In the genomic region with DNA sequence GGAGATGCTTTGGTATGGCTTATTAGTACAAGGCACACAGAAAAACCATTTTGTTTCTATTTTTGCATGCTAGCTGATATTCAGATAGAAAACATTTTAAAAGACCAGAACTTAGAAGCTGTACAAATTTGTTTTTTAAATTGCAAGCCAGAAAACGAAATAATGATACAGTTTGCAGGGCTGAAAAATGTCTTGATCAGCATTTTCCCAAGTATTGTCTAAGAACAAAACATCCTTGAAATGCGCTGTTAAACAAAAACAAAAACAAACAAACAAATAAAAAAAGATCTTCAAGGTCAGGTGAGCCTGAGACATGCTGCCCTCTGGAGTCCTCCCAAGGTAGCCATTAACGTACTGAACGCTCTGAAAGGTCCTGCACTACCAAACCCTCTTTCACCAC, we compare ENCODE assay signal across 30 cellular contexts.
"Had no signal": no experiment of that assay in that cellular context is flagged by ENCODE, and none has a peak within 500 bp of the region (broad histone marks: within the 10 kb centered on the region; RNA-seq: fewer than 3 reads in every experiment).

No MANE protein-coding gene starts in this region.

- H3K9me3 ChIP-seq: ascending aorta, breast epithelium, colonic mucosa had no signal

- H3K4me1 ChIP-seq: ascending aorta, breast epithelium, colonic mucosa had no signal

- H3K27ac Mint-ChIP-seq: activated B cell treated with CpG ODN at 0.5 μM for 24 hours; activated CD4-positive, alpha-beta memory T cell treated with anti-CD3 and anti-CD28 coated beads, Interleukin-2, amount 10 ng/mL, durations not matched to agents 7 days and 5 days; activated CD4-positive, alpha-beta T cell treated with anti-CD3 and anti-CD28 coated beads, Interleukin-2, amount 10 ng/mL, durations not matched to agents 7 days and 5 days; activated naive CD4-positive, alpha-beta T cell treated with anti-CD3 and anti-CD28 coated beads, Interleukin-2, amount 10 ng/mL, durations not matched to agents 7 days and 5 days; activated naive CD4-positive, alpha-beta T cell treated with anti-CD3 and anti-CD28 coated beads, Interleukin-2, amount 50 U/mL, for 72 hours; activated naive CD8-positive, alpha-beta T cell treated with anti-CD3 and anti-CD28 coated beads, Interleukin-2, amount 10 ng/mL, durations not matched to agents 7 days and 5 days; activated T-cell treated with anti-CD3 and anti-CD28 coated beads, Interleukin-2, amount 50 U/mL, for 24 hours; activated T-cell treated with anti-CD3 and anti-CD28 coated beads, Interleukin-2, amount 50 U/mL, for 72 hours; brain; T-helper 17 cell; T-helper 2 cell treated with Interferon-gamma antibody and Interleukin-4, amounts not matched to agents 5 μg/mL and 100 μg/mL, for 36 hours had no signal

- H3K27me3 Mint-ChIP-seq: activated CD4-positive, alpha-beta memory T cell treated with anti-CD3 and anti-CD28 coated beads, Interleukin-2, amount 10 ng/mL, durations not matched to agents 7 days and 5 days; activated CD4-positive, alpha-beta T cell treated with anti-CD3 and anti-CD28 coated beads, Interleukin-2, amount 10 ng/mL, durations not matched to agents 7 days and 5 days; activated T-cell treated with anti-CD3 and anti-CD28 coated beads, Interleukin-2, amount 50 U/mL, for 24 hours had no signal

- ATAC-seq: activated CD4-positive, CD25-positive, alpha-beta regulatory T cell treated with anti-CD3 and anti-CD28 coated beads, Interleukin-2, amount 50 U/mL, for 24 hours; activated naive CD4-positive, alpha-beta T cell treated with anti-CD3 and anti-CD28 coated beads, Interleukin-2, amount 50 U/mL, for 72 hours; activated T-cell treated with anti-CD3 and anti-CD28 coated beads, Interleukin-2, amount 50 U/mL, for 72 hours; esophagus mucosa; T-helper 17 cell had no signal

- H3K4me3 Mint-ChIP-seq: activated B cell treated with CpG ODN at 0.5 μM for 24 hours; activated CD4-positive, alpha-beta memory T cell treated with anti-CD3 and anti-CD28 coated beads, Interleukin-2, amount 10 ng/mL, durations not matched to agents 7 days and 5 days; activated CD4-positive, alpha-beta T cell treated with anti-CD3 and anti-CD28 coated beads, Interleukin-2, amount 10 ng/mL, durations not matched to agents 7 days and 5 days; activated naive CD4-positive, alpha-beta T cell treated with anti-CD3 and anti-CD28 coated beads, Interleukin-2, amount 10 ng/mL, durations not matched to agents 7 days and 5 days; activated naive CD8-positive, alpha-beta T cell treated with anti-CD3 and anti-CD28 coated beads, Interleukin-2, amount 10 ng/mL, durations not matched to agents 7 days and 5 days; activated T-cell treated with anti-CD3 and anti-CD28 coated beads, Interleukin-2, amount 50 U/mL, for 24 hours; activated T-cell treated with anti-CD3 and anti-CD28 coated beads, Interleukin-2, amount 50 U/mL, for 72 hours; brain; T-helper 17 cell; T-helper 2 cell treated with Interferon-gamma antibody and Interleukin-4, amounts not matched to agents 5 μg/mL and 100 μg/mL, for 36 hours had no signal

- H3K27me3 ChIP-seq: ascending aorta, breast epithelium, cardiac muscle cell, colonic mucosa had no signal

- H3K4me1 Mint-ChIP-seq: activated B cell treated with CpG ODN at 0.5 μM for 24 hours; activated CD4-positive, alpha-beta memory T cell treated with anti-CD3 and anti-CD28 coated beads, Interleukin-2, amount 10 ng/mL, durations not matched to agents 7 days and 5 days; activated naive CD4-positive, alpha-beta T cell treated with anti-CD3 and anti-CD28 coated beads, Interleukin-2, amount 10 ng/mL, durations not matched to agents 7 days and 5 days; activated naive CD8-positive, alpha-beta T cell treated with anti-CD3 and anti-CD28 coated beads, Interleukin-2, amount 10 ng/mL, durations not matched to agents 7 days and 5 days; brain had no signal

- DNase-seq: activated B cell treated with CpG ODN at 0.5 μM for 24 hours; activated CD4-positive, alpha-beta memory T cell treated with anti-CD3 and anti-CD28 coated beads, Interleukin-2, amount 10 ng/mL, durations not matched to agents 7 days and 5 days; activated CD4-positive, alpha-beta T cell treated with anti-CD3 and anti-CD28 coated beads, Interleukin-2, amount 10 ng/mL, durations not matched to agents 7 days and 5 days; activated CD4-positive, alpha-beta T cell treated with anti-CD3 and anti-CD28 coated beads, Interleukin-2, amount 50 U/mL, for 4 hours; activated CD8-positive, alpha-beta memory T cell treated with anti-CD3 and anti-CD28 coated beads, Interleukin-2, amount 50 U/mL, for 48 hours; activated gamma-delta T cell; activated naive CD4-positive, alpha-beta T cell; activated naive CD4-positive, alpha-beta T cell treated with anti-CD3 and anti-CD28 coated beads, Interleukin-2, amount 10 ng/mL, durations not matched to agents 7 days and 5 days; activated naive CD8-positive, alpha-beta T cell treated with anti-CD3 and anti-CD28 coated beads, Interleukin-2, amount 10 ng/mL, durations not matched to agents 7 days and 5 days; activated T-cell treated with anti-CD3 and anti-CD28 coated beads for 4 hours; activated T-cell treated with anti-CD3 and anti-CD28 coated beads, Interleukin-2, amount 50 U/mL, for 24 hours; activated T-cell treated with anti-CD3 and anti-CD28 coated beads, Interleukin-2, amount 50 U/mL, for 72 hours; central memory CD4-positive, alpha-beta T cell; cerebellar nuclear complex; colonic mucosa; effector CD8-positive, alpha-beta T cell; foreskin fibroblast; head of caudate nucleus; T-helper 17 cell; T1000; WERI-Rb-1 had no signal

- H3K27ac ChIP-seq: ascending aorta, breast epithelium, cardiac muscle cell, colonic mucosa, WERI-Rb-1 had no signal

- H3K4me3 ChIP-seq: ascending aorta, breast epithelium, cardiac muscle cell, colonic mucosa had no signal

- H3K36me3 Mint-ChIP-seq: activated naive CD4-positive, alpha-beta T cell treated with anti-CD3 and anti-CD28 coated beads, Interleukin-2, amount 10 ng/mL, durations not matched to agents 7 days and 5 days; activated naive CD4-positive, alpha-beta T cell treated with anti-CD3 and anti-CD28 coated beads, Interleukin-2, amount 50 U/mL, for 72 hours; activated naive CD8-positive, alpha-beta T cell treated with anti-CD3 and anti-CD28 coated beads, Interleukin-2, amount 10 ng/mL, durations not matched to agents 7 days and 5 days; brain had no signal

- H3K36me3 ChIP-seq: ascending aorta, breast epithelium, cardiac muscle cell, colonic mucosa, WERI-Rb-1 had no signal

- FAIRE-seq: frontal cortex had no signal

- H3K9me3 Mint-ChIP-seq: activated B cell treated with CpG ODN at 0.5 μM for 24 hours; activated CD4-positive, alpha-beta memory T cell treated with anti-CD3 and anti-CD28 coated beads, Interleukin-2, amount 10 ng/mL, durations not matched to agents 7 days and 5 days; activated CD4-positive, alpha-beta T cell treated with anti-CD3 and anti-CD28 coated beads, Interleukin-2, amount 10 ng/mL, durations not matched to agents 7 days and 5 days; activated naive CD4-positive, alpha-beta T cell treated with anti-CD3 and anti-CD28 coated beads, Interleukin-2, amount 10 ng/mL, durations not matched to agents 7 days and 5 days; activated naive CD4-positive, alpha-beta T cell treated with anti-CD3 and anti-CD28 coated beads, Interleukin-2, amount 50 U/mL, for 72 hours; activated naive CD8-positive, alpha-beta T cell treated with anti-CD3 and anti-CD28 coated beads, Interleukin-2, amount 10 ng/mL, durations not matched to agents 7 days and 5 days; activated T-cell treated with anti-CD3 and anti-CD28 coated beads, Interleukin-2, amount 50 U/mL, for 24 hours; activated T-cell treated with anti-CD3 and anti-CD28 coated beads, Interleukin-2, amount 50 U/mL, for 72 hours; brain; T-helper 2 cell treated with Interferon-gamma antibody and Interleukin-4, amounts not matched to agents 5 μg/mL and 100 μg/mL, for 36 hours had no signal
